ENCODE assay signal across 17 cellular contexts in genomic region chr2:119229716-119230115, GRCh38. TPM values are rescaled to one million over a fixed set of nuclear protein-coding genes. Genes with fewer than 3 reads are reported as not detected.
DNase-seq lines count a peak whose midpoint lies in the region; ATAC-seq and TF ChIP-seq lines count a peak whose summit lies in the region.
"Had no signal": no experiment of that assay in that cellular context is flagged by ENCODE, and none has a peak within 500 bp of the region (broad histone marks: within the 10 kb centered on the region; RNA-seq: fewer than 3 reads in every experiment).

No MANE protein-coding gene starts in this region.

- H3K36me3 ChIP-seq in fibroblast of lung (ENCODE audit: control insufficient read depth, insufficient read depth, low read length) = peaks cover 2% of the 10 kb centered on the region
- H3K36me3 ChIP-seq in Caco-2 (ENCODE audit: control insufficient read depth, insufficient read depth, low read length) = peaks cover 1% of the 10 kb centered on the region; the same call in 1 of the 2 replicates
- no peaks in the 10 kb centered on the region for H3K36me3 ChIP-seq in testis (ENCODE audit: low read depth, missing control alignments)

- H3K4me3 Mint-ChIP-seq in HFFc6 (no peak overlapping the region), type B pancreatic cell (no peak overlapping the region), Caco-2 (ENCODE audit: unreplicated experiment) (no peak overlapping the region)

- no peak for TF ChIP-seq POLR2A in testis (IDR thresholded peaks at IDR 0.05)

- H3K27ac Mint-ChIP-seq in HFFc6 = peak overlapping the region; percentile 3; the same call in 1 of the 2 replicates
- peak overlapping the region; percentile 54 for H3K27ac Mint-ChIP-seq in type B pancreatic cell
- no peak overlapping the region for H3K27ac Mint-ChIP-seq in Caco-2 (ENCODE audit: unreplicated experiment)

- WGBS in testis, 2 donors = 78 to 79% methylated on average over 3 of the region's 3 CpGs

- H3K27me3 ChIP-seq in fibroblast of lung (ENCODE audit: control insufficient read depth, insufficient read depth, low read length) (no peaks in the 10 kb centered on the region), Caco-2 (replicated peaks; ENCODE audit: control insufficient read depth, insufficient read depth, low read length) (no peaks in the 10 kb centered on the region), testis (no peaks in the 10 kb centered on the region)

- no peak overlapping the region for H2AFZ ChIP-seq in fibroblast of lung (ENCODE audit: low read length)
- H2AFZ ChIP-seq: GM23248 had no signal

- POLR2A ChIA-PET in Caco-2 (lab: Charles Lee) = no interaction called here

- H3K27me3 Mint-ChIP-seq in HFFc6 (ENCODE audit: insufficient read depth) = no peaks in the 10 kb centered on the region; the same call in 1 of the 2 replicates
- peaks cover 17% of the 10 kb centered on the region for H3K27me3 Mint-ChIP-seq in type B pancreatic cell
- no peaks in the 10 kb centered on the region for H3K27me3 Mint-ChIP-seq in Caco-2 (ENCODE audit: insufficient read depth, unreplicated experiment)

- BruUV-seq in Caco-2 (replicated peaks; lab: Mats Ljungman, UMichigan) = no TSS peak

- no peak overlapping the region for H3K9ac ChIP-seq in fibroblast of lung (ENCODE audit: insufficient read depth, low read length)
- H3K9ac ChIP-seq: GM23248, KMS-11 had no signal

- no peaks in the 10 kb centered on the region for H4K20me1 ChIP-seq in fibroblast of lung (ENCODE audit: control insufficient read depth, extremely low read depth, insufficient read depth, low read length)

- H3K9me3 ChIP-seq in fibroblast of lung (ENCODE audit: control insufficient read depth, insufficient read depth, low read depth, low read length) = no peaks in the 10 kb centered on the region
- no peaks in the 10 kb centered on the region for H3K9me3 ChIP-seq in Caco-2
- no peaks in the 10 kb centered on the region for H3K9me3 ChIP-seq in testis

- TF ChIP-seq CTCF in HFFc6 (IDR thresholded peaks at IDR 0.05) (no peak), VCaP (conservative IDR thresholded peaks at IDR 0.05) (no peak), fibroblast of lung (conservative IDR thresholded peaks at IDR 0.05 in 1 of 2, IDR thresholded peaks at IDR 0.05 in 1 of 2; ENCODE audit: low read depth in 1 of 2, low read length in 2 of 2) (no peak), type B pancreatic cell (conservative IDR thresholded peaks at IDR 0.05) (no peak), Caco-2 (IDR thresholded peaks at IDR 0.05; ENCODE audit: insufficient read depth in 1 of 2, low read depth in 1 of 2, low read length in 1 of 2, severe bottlenecking in 1 of 2, unreplicated experiment in 1 of 2) (no peak), testis (IDR thresholded peaks at IDR 0.05) (no peak)

- H3K27ac ChIP-seq in VCaP = peak overlapping the region; percentile 44
- H3K27ac ChIP-seq in fibroblast of lung (ENCODE audit: insufficient read depth, low read length) = peak overlapping the region; percentile 16
- H3K27ac ChIP-seq in testis = no peak overlapping the region
- H3K27ac ChIP-seq: GM23248, KMS-11 had no signal

- H3K36me3 Mint-ChIP-seq in HFFc6 (ENCODE audit: low read depth) (no peaks in the 10 kb centered on the region), type B pancreatic cell (no peaks in the 10 kb centered on the region), Caco-2 (ENCODE audit: insufficient read depth, unreplicated experiment) (peaks cover 7% of the 10 kb centered on the region)

- DNase-seq in HFFc6 = no peak
- no peak for DNase-seq in fibroblast of lung (ENCODE audit: low read depth in 2 of 2)
- no peak for DNase-seq in type B pancreatic cell (ENCODE audit: extremely low spot score, unreplicated experiment)
- DNase-seq in Caco-2 = no peak
- no peak for DNase-seq in testis
- DNase-seq: ACHN, DMS79 treated with DMSO at 0.1 percent for 48 hours, GM23248, NCI-H187 treated with DMSO at 0.1 percent for 48 hours, NCI-H2171, NCI-H446 treated with DMSO at 0.1 percent for 48 hours had no signal

- ATAC-seq in GM18907 (IDR thresholded peaks at IDR 0.05; ENCODE audit: unreplicated experiment) = no peak
- ATAC-seq: HCT116, Right ventricle myocardium inferior had no signal

- H3K4me2 ChIP-seq in fibroblast of lung (ENCODE audit: extremely low read depth, insufficient read depth, low read length) = no peak overlapping the region
- H3K4me2 ChIP-seq: KMS-11 had no signal

- H3K79me2 ChIP-seq in fibroblast of lung (ENCODE audit: control insufficient read depth, insufficient read depth, low read length) = peaks cover 2% of the 10 kb centered on the region

- peaks cover 45% of the 10 kb centered on the region for H3K4me1 ChIP-seq in fibroblast of lung (ENCODE audit: control insufficient read depth, extremely low read depth, insufficient read depth, low read length)
- peaks cover 10% of the 10 kb centered on the region for H3K4me1 ChIP-seq in Caco-2
- peaks cover under 1% of the 10 kb centered on the region for H3K4me1 ChIP-seq in testis

- intact Hi-C loops in Caco-2 (cut with micrococcal nuclease; ENCODE audit: unreplicated experiment) = no loop called here
- intact Hi-C loops in testis (cut with DNase I; ENCODE audit: low total_unique reads) = no loop called here

- CTCF ChIA-PET in Caco-2 (lab: Charles Lee) = no interaction called here

- H3K4me3 ChIP-seq in fibroblast of lung (replicated peaks in 1 of 4; ENCODE audit: control extremely low read depth in 1 of 4, insufficient read depth in 1 of 4, low read depth in 3 of 4, low read length in 4 of 4) (no peak overlapping the region), Caco-2 (ENCODE audit: low read depth, low read length) (no peak overlapping the region), testis (no peak overlapping the region)
- H3K4me3 ChIP-seq: GM23248 had no signal

- H3K9me3 Mint-ChIP-seq in HFFc6 (no peaks in the 10 kb centered on the region), type B pancreatic cell (no peaks in the 10 kb centered on the region), Caco-2 (ENCODE audit: unreplicated experiment) (no peaks in the 10 kb centered on the region)

- peaks cover 54% of the 10 kb centered on the region for H3K4me1 Mint-ChIP-seq in HFFc6 (ENCODE audit: low read depth)
- peaks cover 17% of the 10 kb centered on the region for H3K4me1 Mint-ChIP-seq in type B pancreatic cell (ENCODE audit: unreplicated experiment)
- no peaks in the 10 kb centered on the region for H3K4me1 Mint-ChIP-seq in Caco-2 (ENCODE audit: low read depth, unreplicated experiment)

RNA-seq across cellular contexts. Expression of gene STEAP3, which starts 6.1 kb away (rescaled TPM):
- 10 to 100 TPM; 20.7 to 37.3 (median 30.9) TPM for total RNA-seq in HFFc6 (2021; fragmentation: NEBNext Ultra II Directional; extraction: Animal tissue kit (Norgen Biotek cat#: 25700))
- total RNA-seq in fibroblast of lung (9.8 and 13.7 TPM in 2 replicates), type B pancreatic cell (ENCODE audit: low replicate concordance) (19.0 and 25.5 TPM in 2 replicates), Caco-2 (2022) (20.1 and 20.4 TPM in 2 replicates), testis (10 to 100 TPM in 1 of 2 donors, 1 to 10 TPM in 1; 5.1 to 11.9 TPM)
- polyA plus RNA-seq in fibroblast of lung (26.7 and 28.4 TPM in 2 replicates), testis (ENCODE audit: insufficient read depth, low read depth, low replicate concordance) (5.6 TPM)
- polyA plus RNA-seq in fibroblast of lung (2012) = 36.0 and 36.7 TPM in 2 replicates
- 57.1 and 64.4 TPM in 2 replicates for polyA minus RNA-seq in fibroblast of lung (ENCODE audit: low replicate concordance)
- total RNA-seq: OCI-LY7 had no signal

Comparison
In these comparisons a context has a peak if more than half of its experiments do, and no peak if none do; other contexts are left out.
1. H3K27ac ChIP-seq: peak in VCaP (single experiment) and fibroblast of lung (single experiment); none in testis (0 of 2).